27 cellular contexts compared by ENCODE assay signal in genomic region chr13:76223999-76224398, GRCh38.
"Had no signal": no experiment of that assay in that cellular context is flagged by ENCODE, and none has a peak within 500 bp of the region (broad histone marks: within the 10 kb centered on the region; RNA-seq: fewer than 3 reads in every experiment).

No MANE protein-coding gene starts in this region.

- H3K4me2 ChIP-seq: hepatocyte had no signal

- H3K36me3 ChIP-seq: esophagus muscularis mucosa, left ventricle myocardium inferior, lower lobe of right lung, neutrophil, right lobe of liver, spleen, tibial nerve, upper lobe of right lung, vagina had no signal

- H3K79me2 ChIP-seq: hepatocyte had no signal

- ATAC-seq: effector memory CD8-positive, alpha-beta T cell; left cardiac atrium; lower lobe of right lung; naive thymus-derived CD4-positive, alpha-beta T cell; psoas muscle; right lobe of liver; stimulated activated memory B cell treated with anti-CD40 and anti-IgM and Interleukin-4, amounts not matched to agents 10 μg/mL and 1 μg/mL and 100 μg/mL, for 72 hours; stimulated activated naive CD8-positive, alpha-beta T cell treated with anti-CD3 and anti-CD28 coated beads, Interleukin-15, amount 100 ng/mL, for 72 hours had no signal

- H3K4me3 ChIP-seq: esophagus muscularis mucosa, hepatocyte, left ventricle myocardium inferior, lower lobe of right lung, psoas muscle, right lobe of liver, spleen, testis, tibial nerve, upper lobe of right lung, vagina had no signal

- H3K27ac ChIP-seq: epithelial cell of prostate, esophagus muscularis mucosa, hepatocyte, left ventricle myocardium inferior, lower lobe of right lung, neutrophil, psoas muscle, right lobe of liver, spleen, testis, tibial nerve, upper lobe of right lung, vagina had no signal

- H3K27me3 ChIP-seq: esophagus muscularis mucosa, hepatocyte, neutrophil, right lobe of liver, spleen, testis, tibial nerve, upper lobe of right lung, vagina had no signal

- DNase-seq: effector memory CD8-positive, alpha-beta T cell; foreskin melanocyte; head of caudate nucleus; kidney; left cardiac atrium; left ventricle myocardium inferior; lower lobe of right lung; midbrain; naive thymus-derived CD4-positive, alpha-beta T cell; nephron progenitor cell; psoas muscle; retina; right lobe of liver; spleen; stimulated activated CD4-positive, alpha-beta T cell treated with anti-CD3 and anti-CD28 coated beads, Interleukin-15, amount 100 ng/mL, for 24 hours; stimulated activated CD4-positive, alpha-beta T cell treated with anti-CD3 and anti-CD28 coated beads, Interleukin-1b, Interleukin-23, amount 100 ng/mL, for 48 hours; stimulated activated CD4-positive, alpha-beta T cell treated with anti-CD3 and anti-CD28 coated beads, Interleukin-4, amount 100 ng/mL, for 24 hours; stimulated activated naive CD8-positive, alpha-beta T cell treated with anti-CD3 and anti-CD28 coated beads, Interleukin-15, amount 100 ng/mL, for 72 hours; upper lobe of right lung had no signal

- H3K4me1 ChIP-seq: lower lobe of right lung, right lobe of liver, spleen, testis, tibial nerve, upper lobe of right lung, vagina had no signal
